In genomic region chr4:177974461-177974860, GRCh38 we compare ENCODE assay signal across 22 cellular contexts.
"Had no signal": no experiment of that assay in that cellular context is flagged by ENCODE, and none has a peak within 500 bp of the region (broad histone marks: within the 10 kb centered on the region; RNA-seq: fewer than 3 reads in every experiment).

No MANE protein-coding gene starts in this region.

- H3K36me3 ChIP-seq: breast epithelium had no signal

- H3K4me3 ChIP-seq: breast epithelium had no signal

- H3K27ac ChIP-seq: breast epithelium had no signal

- ATAC-seq: activated CD8-positive, alpha-beta memory T cell treated with anti-CD3 and anti-CD28 coated beads, Interleukin-2, amount 10 ng/mL, durations not matched to agents 7 days and 5 days; T-helper 17 cell had no signal

- DNase-seq: activated B cell treated with CpG ODN at 0.5 μM for 24 hours; activated CD4-positive, alpha-beta T cell treated with anti-CD3 and anti-CD28 coated beads for 1 hour; activated CD4-positive, alpha-beta T cell treated with anti-CD3 and anti-CD28 coated beads, Interleukin-2, amount 10 ng/mL, durations not matched to agents 24 days and 14 days; activated CD4-positive, alpha-beta T cell treated with anti-CD3 and anti-CD28 coated beads, Interleukin-2, amount 50 U/mL, for 48 hours; activated CD8-positive, alpha-beta memory T cell treated with anti-CD3 and anti-CD28 coated beads, Interleukin-2, amount 10 ng/mL, durations not matched to agents 7 days and 5 days; activated effector memory CD4-positive, alpha-beta T cell treated with Interleukin-2 at 50 U/mL for 16 hours; activated naive CD4-positive, alpha-beta T cell treated with anti-CD3 and anti-CD28 coated beads for 36 hours; activated T-cell treated with anti-CD3 and anti-CD28 coated beads, Interleukin-2, amount 50 U/mL, for 24 hours; amygdala; caudate nucleus; MM.1S; NCI-H1105 treated with DMSO at 0.1 percent for 48 hours; NCI-H1436 treated with DMSO at 0.1 percent for 48 hours; NCI-H187; NCI-H2081 treated with DMSO at 0.1 percent for 48 hours; NCI-H446; NCI-H524; SHP77 treated with DMSO at 0.1 percent for 48 hours; T-helper 17 cell; T1000 had no signal

- H3K9me3 ChIP-seq: breast epithelium had no signal

- FAIRE-seq: TTC549 had no signal

- H3K4me1 ChIP-seq: breast epithelium had no signal
